Comparison of ENCODE assay signal across 22 cellular contexts in genomic region chr9:114027901-114028465, GRCh38. TPM values are rescaled to one million over a fixed set of nuclear protein-coding genes. Genes with fewer than 3 reads are reported as not detected.
"Had no signal": no experiment of that assay in that cellular context is flagged by ENCODE, and none has a peak within 500 bp of the region (broad histone marks: within the 10 kb centered on the region; RNA-seq: fewer than 3 reads in every experiment).

No MANE protein-coding gene starts in this region.

- H2AFZ ChIP-seq: hepatocyte had no signal

- H3K36me3 ChIP-seq: neutrophil, right atrium auricular region had no signal

- H3K4me1 Mint-ChIP-seq: naive thymus-derived CD4-positive, alpha-beta T cell had no signal

- H3K4me3 Mint-ChIP-seq: dendritic cell treated with granulocyte-macrophage colony-stimulating factor and Interleukin-4, amounts not matched to agents 40 ng/mL and 50 ng/mL, for 4 days; effector memory CD8-positive, alpha-beta T cell; naive thymus-derived CD4-positive, alpha-beta T cell; nephron progenitor cell had no signal

- H3K27me3 Mint-ChIP-seq: dendritic cell treated with granulocyte-macrophage colony-stimulating factor and Interleukin-4, amounts not matched to agents 40 ng/mL and 50 ng/mL, for 4 days had no signal

- H3K9me3 ChIP-seq: neutrophil had no signal

- ATAC-seq: effector memory CD8-positive, alpha-beta T cell; left colon; naive thymus-derived CD4-positive, alpha-beta T cell had no signal

- H3K4me2 ChIP-seq: hepatocyte had no signal

- H3K4me1 ChIP-seq: right atrium auricular region, stomach, transverse colon had no signal

- H3K27me3 ChIP-seq: hepatocyte, neutrophil, right atrium auricular region, stomach, transverse colon had no signal

- DNase-seq: effector memory CD8-positive, alpha-beta T cell; foreskin melanocyte; left colon; mesendoderm; naive thymus-derived CD4-positive, alpha-beta T cell; nephron progenitor cell; small intestine; stimulated activated CD4-positive, alpha-beta T cell treated with anti-CD3 and anti-CD28 coated beads, Interleukin-12 subunit alpha, Interleukin-12 subunit beta, amount 100 ng/mL, for 4 hours; stimulated activated naive CD4-positive, alpha-beta T cell; stomach; substantia nigra; transverse colon had no signal

- H3K27ac Mint-ChIP-seq: dendritic cell treated with granulocyte-macrophage colony-stimulating factor and Interleukin-4, amounts not matched to agents 40 ng/mL and 50 ng/mL, for 4 days; effector memory CD8-positive, alpha-beta T cell; naive thymus-derived CD4-positive, alpha-beta T cell had no signal

- H3K27ac ChIP-seq: hepatocyte, neutrophil, right atrium auricular region, stomach, thoracic aorta, transverse colon had no signal

- H3K4me3 ChIP-seq: hepatocyte, right atrium auricular region, stomach, thoracic aorta, transverse colon had no signal

RNA-seq across cellular contexts. Expression of gene AMBP, which starts 50.1 kb away (rescaled TPM):
- total RNA-seq: epithelial cell of proximal tubule; kidney epithelial cell; lung microvascular endothelial cell; mononuclear cell; naive thymus-derived CD4-positive, alpha-beta T cell; osteoblast; right atrium auricular region; thoracic aorta had no signal
- polyA plus RNA-seq: naive thymus-derived CD4-positive, alpha-beta T cell had no signal
